In the genomic region with DNA sequence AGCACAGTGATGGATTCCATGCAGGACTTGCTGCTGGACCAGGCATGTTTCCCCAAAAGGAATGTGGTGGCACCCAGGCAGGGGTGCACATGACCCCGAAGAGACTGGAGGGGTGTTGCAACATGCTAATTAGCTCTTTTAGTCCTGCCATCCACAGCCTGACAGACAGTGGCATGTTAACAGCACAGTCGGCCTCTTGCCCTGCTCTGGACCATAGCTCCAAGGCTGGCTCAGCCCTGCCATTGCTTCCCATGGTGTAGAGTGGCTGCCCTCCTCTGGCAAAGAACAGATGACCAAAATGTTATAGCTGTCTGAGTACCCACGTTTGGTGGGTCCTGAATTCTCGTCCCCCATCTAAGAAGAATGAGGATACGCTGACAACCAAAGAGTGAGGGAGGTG, we compare ENCODE assay signal across 22 cellular contexts.
"Had no signal": no experiment of that assay in that cellular context is flagged by ENCODE, and none has a peak within 500 bp of the region (broad histone marks: within the 10 kb centered on the region; RNA-seq: fewer than 3 reads in every experiment).

No MANE protein-coding gene starts in this region.

- H3K27ac ChIP-seq: HL-60, KMS-11 had no signal

- H3K4me1 Mint-ChIP-seq: IgD-negative memory B cell had no signal

- H3K27ac Mint-ChIP-seq: IgD-negative memory B cell had no signal

- DNase-seq: Kasumi-1, MM.1S, NCI-H1092 treated with DMSO at 0.1 percent for 48 hours, NCI-H146, NCI-H1694 treated with DMSO at 0.1 percent for 48 hours, NCI-H1930, NCI-H2081 treated with DMSO at 0.1 percent for 48 hours, NCI-H2171, NCI-H226, NCI-H446, NCI-H510A, NCI-H524 treated with DMSO at 0.1 percent for 48 hours, NCI-H69, NCI-H774, Right ventricle myocardium superior, RPMI8226, SIG-M5 had no signal

- H3K4me3 ChIP-seq: K562 had no signal

- ATAC-seq: K562, SK-N-SH treated with all-trans-retinoic acid at 6 μM for 48 hours had no signal

- H3K4me2 ChIP-seq: KMS-11 had no signal

- H3K27me3 Mint-ChIP-seq: IgD-negative memory B cell had no signal

- H3K36me3 Mint-ChIP-seq: IgD-negative memory B cell had no signal

- H3K4me3 Mint-ChIP-seq: IgD-negative memory B cell had no signal
